Comparison of ENCODE assay signal across 1 cellular context in genomic region chr6:119340766-119341487, GRCh38.
A peak's percentile ranks its signal among the peaks of the same experiment; 100 is the strongest.
TF ChIP-seq lines count a peak whose summit lies in the region.

No MANE protein-coding gene starts in this region.

TF ChIP-seq in GM12878, 131 proteins besides CTCF, POLR2A, EP300 and RAD21:
- no peak for TF ChIP-seq FOXK2 (IDR thresholded peaks at IDR 0.05)
- TF ChIP-seq MYB (IDR thresholded peaks at IDR 0.05; ENCODE audit: borderline replicate concordance, low read depth, low read length): no peak
- TF ChIP-seq ZBTB33 (IDR thresholded peaks at IDR 0.05): no peak
- TF ChIP-seq SPI1 (IDR thresholded peaks at IDR 0.05; ENCODE audit: borderline replicate concordance, insufficient read depth, low read depth, low read length): peak; percentile 34; the same call in 1 of the 2 replicates
- TF ChIP-seq E4F1 (IDR thresholded peaks at IDR 0.05; ENCODE audit: borderline replicate concordance, partially characterized antibody): no peak
- TF ChIP-seq HDAC6 (IDR thresholded peaks at IDR 0.05; ENCODE audit: unreplicated experiment): no peak
- TF ChIP-seq ZNF622 (IDR thresholded peaks at IDR 0.05): no peak
- 0 out of 2 replicates have a peak, but pooled peaks have one; percentile 60 for TF ChIP-seq ZNF24 (IDR thresholded peaks at IDR 0.05)
- TF ChIP-seq NR2C1 (IDR thresholded peaks at IDR 0.05): no peak
- no peak for TF ChIP-seq RUNX3 (IDR thresholded peaks at IDR 0.05; ENCODE audit: low read length)
- TF ChIP-seq ZBTB4 (CRISPR knock-in tag; IDR thresholded peaks at IDR 0.05): no peak
- TF ChIP-seq ELK1 (IDR thresholded peaks at IDR 0.05; ENCODE audit: low read depth, low read length): no peak
- TF ChIP-seq BCL3 (IDR thresholded peaks at IDR 0.05; ENCODE audit: borderline replicate concordance, insufficient read depth, low read depth, low read length, poor library complexity, severe bottlenecking): no peak
- TF ChIP-seq RCOR1 (conservative IDR thresholded peaks at IDR 0.05; ENCODE audit: low read depth, low read length): no peak
- TF ChIP-seq TCF7 (IDR thresholded peaks at IDR 0.05; ENCODE audit: borderline replicate concordance): no peak
- TF ChIP-seq CEBPZ (IDR thresholded peaks at IDR 0.05; ENCODE audit: low read depth, low read length): no peak
- no peak for TF ChIP-seq MAX (IDR thresholded peaks at IDR 0.05; ENCODE audit: low read depth, low read length)
- peak; percentile 35 for TF ChIP-seq MEF2B (IDR thresholded peaks at IDR 0.05; ENCODE audit: partially characterized antibody, poor library complexity, severe bottlenecking)
- TF ChIP-seq IKZF2 (IDR thresholded peaks at IDR 0.05): no peak
